In the genomic region with DNA sequence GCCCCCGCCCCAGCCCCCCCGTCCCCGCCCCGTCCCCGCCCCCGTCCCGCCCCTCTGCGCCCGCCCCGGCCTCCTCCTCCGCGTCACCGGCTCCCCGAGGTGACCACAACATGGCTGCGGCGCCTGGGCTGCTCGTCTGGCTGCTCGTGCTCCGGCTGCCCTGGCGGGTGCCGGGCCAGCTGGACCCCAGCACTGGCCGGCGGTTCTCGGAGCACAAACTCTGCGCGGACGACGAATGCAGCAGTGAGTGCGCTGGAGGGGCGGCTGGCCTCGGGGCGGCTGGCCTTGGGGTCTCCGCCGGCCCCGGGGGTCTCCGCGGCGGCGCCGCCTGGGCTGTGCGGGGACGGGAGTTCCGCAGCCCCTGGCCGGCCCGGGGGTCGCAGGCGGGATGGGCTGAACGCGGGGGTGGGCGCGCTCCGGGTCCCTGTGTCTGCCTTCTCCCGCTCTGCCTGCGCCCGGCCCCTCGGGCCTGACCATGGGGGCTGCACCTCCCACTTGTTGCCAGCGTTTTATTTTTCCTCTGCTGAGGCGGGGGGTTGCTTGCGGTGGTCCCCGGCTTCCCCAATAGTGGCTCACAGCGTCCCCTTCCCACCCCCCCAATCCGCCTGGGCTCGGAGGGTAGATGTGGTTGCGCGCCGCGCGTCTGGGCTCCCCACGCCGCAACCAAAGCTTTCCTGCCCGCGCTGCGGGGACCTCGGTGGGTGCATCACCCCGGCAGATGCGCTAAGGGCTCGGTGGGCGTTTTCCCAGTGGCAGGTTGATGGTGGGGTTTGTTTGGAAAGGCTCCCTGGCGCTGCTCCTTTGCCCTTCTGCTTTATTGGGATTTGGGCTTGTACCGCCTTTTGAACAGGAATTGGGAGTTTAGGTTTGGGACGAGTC, we compare ENCODE assay signal across 8 cellular contexts. TPM values are rescaled to one million over a fixed set of nuclear protein-coding genes. Genes with fewer than 3 reads are reported as not detected.
DNase-seq lines count a peak whose midpoint lies in the region; ATAC-seq and TF ChIP-seq lines count a peak whose summit lies in the region.

A gene with protein sequence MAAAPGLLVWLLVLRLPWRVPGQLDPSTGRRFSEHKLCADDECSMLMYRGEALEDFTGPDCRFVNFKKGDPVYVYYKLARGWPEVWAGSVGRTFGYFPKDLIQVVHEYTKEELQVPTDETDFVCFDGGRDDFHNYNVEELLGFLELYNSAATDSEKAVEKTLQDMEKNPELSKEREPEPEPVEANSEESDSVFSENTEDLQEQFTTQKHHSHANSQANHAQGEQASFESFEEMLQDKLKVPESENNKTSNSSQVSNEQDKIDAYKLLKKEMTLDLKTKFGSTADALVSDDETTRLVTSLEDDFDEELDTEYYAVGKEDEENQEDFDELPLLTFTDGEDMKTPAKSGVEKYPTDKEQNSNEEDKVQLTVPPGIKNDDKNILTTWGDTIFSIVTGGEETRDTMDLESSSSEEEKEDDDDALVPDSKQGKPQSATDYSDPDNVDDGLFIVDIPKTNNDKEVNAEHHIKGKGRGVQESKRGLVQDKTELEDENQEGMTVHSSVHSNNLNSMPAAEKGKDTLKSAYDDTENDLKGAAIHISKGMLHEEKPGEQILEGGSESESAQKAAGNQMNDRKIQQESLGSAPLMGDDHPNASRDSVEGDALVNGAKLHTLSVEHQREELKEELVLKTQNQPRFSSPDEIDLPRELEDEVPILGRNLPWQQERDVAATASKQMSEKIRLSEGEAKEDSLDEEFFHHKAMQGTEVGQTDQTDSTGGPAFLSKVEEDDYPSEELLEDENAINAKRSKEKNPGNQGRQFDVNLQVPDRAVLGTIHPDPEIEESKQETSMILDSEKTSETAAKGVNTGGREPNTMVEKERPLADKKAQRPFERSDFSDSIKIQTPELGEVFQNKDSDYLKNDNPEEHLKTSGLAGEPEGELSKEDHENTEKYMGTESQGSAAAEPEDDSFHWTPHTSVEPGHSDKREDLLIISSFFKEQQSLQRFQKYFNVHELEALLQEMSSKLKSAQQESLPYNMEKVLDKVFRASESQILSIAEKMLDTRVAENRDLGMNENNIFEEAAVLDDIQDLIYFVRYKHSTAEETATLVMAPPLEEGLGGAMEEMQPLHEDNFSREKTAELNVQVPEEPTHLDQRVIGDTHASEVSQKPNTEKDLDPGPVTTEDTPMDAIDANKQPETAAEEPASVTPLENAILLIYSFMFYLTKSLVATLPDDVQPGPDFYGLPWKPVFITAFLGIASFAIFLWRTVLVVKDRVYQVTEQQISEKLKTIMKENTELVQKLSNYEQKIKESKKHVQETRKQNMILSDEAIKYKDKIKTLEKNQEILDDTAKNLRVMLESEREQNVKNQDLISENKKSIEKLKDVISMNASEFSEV (N-terminal part only) (plus strand): TSS at position 97 of the 879 bp plus-strand sequence. CDS start 14 bp downstream, at position 111.

- peak; percentile 62 for ATAC-seq in GM21390 (IDR thresholded peaks at IDR 0.05; ENCODE audit: unreplicated experiment)

- H3K4me3 Mint-ChIP-seq in activated naive CD4-positive, alpha-beta T cell treated with anti-CD3 and anti-CD28 coated beads for 36 hours, result peak within 1 kb of the TSS; percentile 84
- peak within 1 kb of the TSS; percentile 95 for H3K4me3 Mint-ChIP-seq in type B pancreatic cell

- H3K36me3 ChIP-seq in HUES48 (ENCODE audit: control insufficient read depth, insufficient read depth, low read length) (peaks cover 15% of the 10 kb centered on the region), SJCRH30 (peaks cover 16% of the 10 kb centered on the region), osteoblast (ENCODE audit: insufficient read depth, low read length) (peaks cover 7% of the 10 kb centered on the region)

- peak within 1 kb of the TSS; percentile 86 for H3K4me3 ChIP-seq in HUES48 (ENCODE audit: low read depth, low read length)
- peak within 1 kb of the TSS; percentile 100 for H3K4me3 ChIP-seq in SJCRH30
- H3K4me3 ChIP-seq in osteoblast (ENCODE audit: insufficient read depth, low read length), result peak within 1 kb of the TSS; percentile 83

- peaks cover 3% of the 10 kb centered on the region for H3K27me3 Mint-ChIP-seq in activated naive CD4-positive, alpha-beta T cell treated with anti-CD3 and anti-CD28 coated beads for 36 hours (ENCODE audit: low read depth)
- H3K27me3 Mint-ChIP-seq in type B pancreatic cell, result peaks cover 22% of the 10 kb centered on the region

- peak; percentile 63 for DNase-seq in DMS153 (lab: John Stamatoyannopoulos, UW)
- DNase-seq in SJCRH30, result peak in 1 of 2 experiments; percentile 28
- DNase-seq in activated naive CD4-positive, alpha-beta T cell treated with anti-CD3 and anti-CD28 coated beads for 36 hours, result peak; percentile 83
- no peak for DNase-seq in glomerular endothelial cell (ENCODE audit: extremely low read depth, low read depth, low spot score)
- DNase-seq in osteoblast (ENCODE audit: insufficient read length, low spot score, missing footprints), result peak; percentile 98
- peak; percentile 80 for DNase-seq in type B pancreatic cell (ENCODE audit: extremely low spot score, unreplicated experiment)

- peaks cover 11% of the 10 kb centered on the region for H3K36me3 Mint-ChIP-seq in activated naive CD4-positive, alpha-beta T cell treated with anti-CD3 and anti-CD28 coated beads for 36 hours (ENCODE audit: low read depth)
- H3K36me3 Mint-ChIP-seq in type B pancreatic cell, result peaks cover 9% of the 10 kb centered on the region

- H3K9me3 ChIP-seq in HUES48 (ENCODE audit: control insufficient read depth, insufficient read depth, low read length) (no peaks in the 10 kb centered on the region), SJCRH30 (replicated peaks) (no peaks in the 10 kb centered on the region), osteoblast (ENCODE audit: low read depth, low read length) (no peaks in the 10 kb centered on the region)

- no peaks in the 10 kb centered on the region for H3K9me3 Mint-ChIP-seq in activated naive CD4-positive, alpha-beta T cell treated with anti-CD3 and anti-CD28 coated beads for 36 hours
- H3K9me3 Mint-ChIP-seq in type B pancreatic cell, result no peaks in the 10 kb centered on the region

- no peak for TF ChIP-seq CTCF in osteoblast (IDR thresholded peaks at IDR 0.05; ENCODE audit: extremely low read depth, low read depth, low read length)
- TF ChIP-seq CTCF in type B pancreatic cell (conservative IDR thresholded peaks at IDR 0.05), result no peak

- H3K27me3 ChIP-seq in HUES48 (ENCODE audit: control insufficient read depth, insufficient read depth, low read length) (no peaks in the 10 kb centered on the region; the same call in 1 of the 2 replicates), SJCRH30 (no peaks in the 10 kb centered on the region), osteoblast (ENCODE audit: insufficient read depth, low read length) (peaks cover 8% of the 10 kb centered on the region)

- peak within 1 kb of the TSS; percentile 78 for H3K27ac ChIP-seq in HUES48 (ENCODE audit: low read depth, low read length)
- peak within 1 kb of the TSS; percentile 51 for H3K27ac ChIP-seq in SJCRH30
- H3K27ac ChIP-seq in osteoblast (ENCODE audit: low read depth, low read length), result peak within 1 kb of the TSS; percentile 67

- peak within 1 kb of the TSS; percentile 84 for H3K4me2 ChIP-seq in osteoblast (ENCODE audit: insufficient read depth, low read length)

- H2AFZ ChIP-seq in osteoblast (ENCODE audit: low read length), result peak within 1 kb of the TSS; percentile 82

- H3K9ac ChIP-seq in HUES48 (ENCODE audit: low read depth, low read length), result peak within 1 kb of the TSS; percentile 81

- CTCF ChIA-PET in activated naive CD4-positive, alpha-beta T cell treated with anti-CD3 and anti-CD28 coated beads for 36 hours (lab: Charles Lee), result interaction anchor here (1.9 kb wide), 1 partner anchor 16 kb away, joined by 9 read pairs; no protein-coding TSS in a partner anchor

- intact Hi-C loops in activated naive CD4-positive, alpha-beta T cell treated with anti-CD3 and anti-CD28 coated beads for 36 hours (cut with micrococcal nuclease), result loop anchor here (1.0 kb wide), 2 partner anchors 37 to 153 kb away; no protein-coding TSS in a partner anchor

- peaks cover 7% of the 10 kb centered on the region for H4K20me1 ChIP-seq in osteoblast (ENCODE audit: insufficient read depth, low read length)

- peaks cover 8% of the 10 kb centered on the region for H3K4me1 ChIP-seq in HUES48 (ENCODE audit: control insufficient read depth, insufficient read depth, low read length)
- peaks cover 6% of the 10 kb centered on the region; the same call in 1 of the 2 replicates for H3K4me1 ChIP-seq in SJCRH30
- H3K4me1 ChIP-seq in osteoblast (ENCODE audit: insufficient read depth, low read length), result peaks cover 16% of the 10 kb centered on the region

- H3K79me2 ChIP-seq in osteoblast (ENCODE audit: insufficient read depth, low read length), result peaks cover 30% of the 10 kb centered on the region

- peaks cover 32% of the 10 kb centered on the region for H3K4me1 Mint-ChIP-seq in activated naive CD4-positive, alpha-beta T cell treated with anti-CD3 and anti-CD28 coated beads for 36 hours (ENCODE audit: low read depth)
- H3K4me1 Mint-ChIP-seq in type B pancreatic cell (ENCODE audit: unreplicated experiment), result peaks cover 26% of the 10 kb centered on the region

- H3K27ac Mint-ChIP-seq in activated naive CD4-positive, alpha-beta T cell treated with anti-CD3 and anti-CD28 coated beads for 36 hours, result peak within 1 kb of the TSS; percentile 54
- peak within 1 kb of the TSS; percentile 88 for H3K27ac Mint-ChIP-seq in type B pancreatic cell

RNA-seq across cellular contexts. Expression of the gene that starts here (rescaled TPM):
- 59.9 and 70.9 TPM in 2 replicates for total RNA-seq in SJCRH30 (2014; rRNA removed; shearing (Covaris generic))
- total RNA-seq in activated naive CD4-positive, alpha-beta T cell treated with anti-CD3 and anti-CD28 coated beads for 36 hours, result 10 to 100 TPM; 55.1 to 62.1 TPM
- total RNA-seq in glomerular endothelial cell (35.4 and 38.7 TPM in 2 replicates), osteoblast (68.8 and 79.6 TPM in 2 replicates), type B pancreatic cell (ENCODE audit: low replicate concordance) (55.2 and 78.6 TPM in 2 replicates)
